ENCODE assay signal across 9 cellular contexts in the genomic region with DNA sequence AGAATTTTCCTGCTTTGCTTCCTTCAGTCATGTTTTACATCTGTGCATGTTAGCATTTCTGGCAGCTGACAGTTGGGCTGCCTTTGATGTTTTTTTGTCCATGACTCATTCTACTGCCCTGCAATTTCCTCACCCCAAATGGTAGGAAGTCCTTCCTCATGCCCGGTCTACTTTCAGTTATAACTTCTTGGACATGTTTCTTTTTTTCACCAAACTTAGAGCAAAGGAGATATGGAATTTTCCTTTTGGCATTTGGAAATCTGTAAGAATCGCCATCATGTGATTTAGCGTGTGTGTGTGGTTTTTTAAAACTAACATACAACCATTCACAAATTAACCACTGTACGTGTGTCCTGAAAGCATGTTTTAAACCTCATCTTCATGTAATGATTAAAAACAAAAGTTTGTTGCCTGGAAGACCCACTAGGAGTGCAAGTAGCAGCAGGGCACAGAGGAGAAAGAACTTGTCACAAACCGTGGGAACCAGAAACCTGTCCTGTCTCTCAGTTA.
DNase-seq lines count a peak whose midpoint lies in the region; ATAC-seq and TF ChIP-seq lines count a peak whose summit lies in the region.
"Had no signal": no experiment of that assay in that cellular context is flagged by ENCODE, and none has a peak within 500 bp of the region (broad histone marks: within the 10 kb centered on the region; RNA-seq: fewer than 3 reads in every experiment).

No MANE protein-coding gene starts in this region.

- WGBS in smooth muscle cell (ENCODE audit: low lambda C conversion rate), result 54% methylated on average over 5 of the region's 5 CpGs

- peak overlapping the region; percentile 78 for H3K27ac Mint-ChIP-seq in activated T-helper 2 cell treated with anti-CD3 and anti-CD28 coated beads, Interferon-gamma antibody, Interleukin-2, Interleukin-4, amounts not matched to agents 10 μg/mL and 5 μg/mL and 100 μg/mL, durations not matched to agents 14 hours and 24 hours and 36 hours
- H3K27ac Mint-ChIP-seq in WTC11 (no peak overlapping the region), Calu3 (ENCODE audit: unreplicated experiment) (no peak overlapping the region), immature natural killer cell (peak overlapping the region in 1 of 6 donors; percentile 54)

- peak overlapping the region; percentile 62 for H3K27ac ChIP-seq in smooth muscle cell (ENCODE audit: low read depth)

- CTCF ChIA-PET in WTC11 (lab: Charles Lee) (no interaction called here), Calu3 (lab: Charles Lee) (no interaction called here)

- no peaks in the 10 kb centered on the region for H3K36me3 Mint-ChIP-seq in activated T-helper 2 cell treated with anti-CD3 and anti-CD28 coated beads, Interferon-gamma antibody, Interleukin-2, Interleukin-4, amounts not matched to agents 10 μg/mL and 5 μg/mL and 100 μg/mL, durations not matched to agents 14 hours and 24 hours and 36 hours (ENCODE audit: low read depth)
- H3K36me3 Mint-ChIP-seq in WTC11 (no peaks in the 10 kb centered on the region), Calu3 (ENCODE audit: insufficient read depth, unreplicated experiment) (no peaks in the 10 kb centered on the region), immature natural killer cell (peaks cover 0 to 3% (median 0%) of the 10 kb centered on the region in 3 donors)

- no peaks in the 10 kb centered on the region for H3K9me3 Mint-ChIP-seq in activated T-helper 2 cell treated with anti-CD3 and anti-CD28 coated beads, Interferon-gamma antibody, Interleukin-2, Interleukin-4, amounts not matched to agents 10 μg/mL and 5 μg/mL and 100 μg/mL, durations not matched to agents 14 hours and 24 hours and 36 hours
- 0 out of 2 replicates have a peak, but pooled peaks cover 1% of the 10 kb centered on the region for H3K9me3 Mint-ChIP-seq in WTC11
- H3K9me3 Mint-ChIP-seq in Calu3 (ENCODE audit: low read depth, unreplicated experiment), result no peaks in the 10 kb centered on the region
- no peaks in the 10 kb centered on the region for H3K9me3 Mint-ChIP-seq in immature natural killer cell

- H2AFZ ChIP-seq in smooth muscle cell (ENCODE audit: low read depth), result peak overlapping the region; percentile 18

- peaks cover 24% of the 10 kb centered on the region for H3K4me1 Mint-ChIP-seq in activated T-helper 2 cell treated with anti-CD3 and anti-CD28 coated beads, Interferon-gamma antibody, Interleukin-2, Interleukin-4, amounts not matched to agents 10 μg/mL and 5 μg/mL and 100 μg/mL, durations not matched to agents 14 hours and 24 hours and 36 hours (ENCODE audit: low read depth)
- H3K4me1 Mint-ChIP-seq in WTC11 (peaks cover 5% of the 10 kb centered on the region; the same call in 1 of the 2 replicates), Calu3 (ENCODE audit: low read depth, unreplicated experiment) (no peaks in the 10 kb centered on the region), immature natural killer cell (peaks cover 4 to 7% of the 10 kb centered on the region in 2 donors)

- peak overlapping the region; percentile 37 for H3K4me2 ChIP-seq in smooth muscle cell

- H3K4me3 ChIP-seq in smooth muscle cell, result no peak overlapping the region
- H3K4me3 ChIP-seq: skin epidermis had no signal

- peak; percentile 18 for DNase-seq in activated CD4-positive, alpha-beta T cell treated with anti-CD3 and anti-CD28 coated beads for 48 hours
- DNase-seq in activated CD4-positive, alpha-beta T cell treated with anti-CD3 and anti-CD28 coated beads for 1 hour, result no peak
- no peak for DNase-seq in activated T-helper 2 cell treated with anti-CD3 and anti-CD28 coated beads, Interferon-gamma antibody, Interleukin-2, Interleukin-4, amounts not matched to agents 10 μg/mL and 5 μg/mL and 100 μg/mL, durations not matched to agents 14 hours and 24 hours and 36 hours (ENCODE audit: low spot score)
- DNase-seq in smooth muscle cell (lab: John Stamatoyannopoulos, UW; ENCODE audit: unreplicated experiment) (no peak), WTC11 (ENCODE audit: low spot score) (no peak), Calu3 (no peak), immature natural killer cell (no peak)

- no peaks in the 10 kb centered on the region for H3K27me3 Mint-ChIP-seq in activated T-helper 2 cell treated with anti-CD3 and anti-CD28 coated beads, Interferon-gamma antibody, Interleukin-2, Interleukin-4, amounts not matched to agents 10 μg/mL and 5 μg/mL and 100 μg/mL, durations not matched to agents 14 hours and 24 hours and 36 hours (ENCODE audit: low read depth)
- H3K27me3 Mint-ChIP-seq in WTC11 (ENCODE audit: low read depth), result peaks cover 1% of the 10 kb centered on the region
- no peaks in the 10 kb centered on the region for H3K27me3 Mint-ChIP-seq in Calu3 (ENCODE audit: unreplicated experiment)
- peaks cover 1 to 11% (median 1%) of the 10 kb centered on the region in 3 donors for H3K27me3 Mint-ChIP-seq in immature natural killer cell (ENCODE audit: low read depth in 3 of 3)

- no peaks in the 10 kb centered on the region for H3K27me3 ChIP-seq in smooth muscle cell (ENCODE audit: low read depth)

- no peaks in the 10 kb centered on the region for H3K9me3 ChIP-seq in smooth muscle cell (replicated peaks; ENCODE audit: low read depth)

- peak overlapping the region; percentile 54 for H3K4me3 Mint-ChIP-seq in activated T-helper 2 cell treated with anti-CD3 and anti-CD28 coated beads, Interferon-gamma antibody, Interleukin-2, Interleukin-4, amounts not matched to agents 10 μg/mL and 5 μg/mL and 100 μg/mL, durations not matched to agents 14 hours and 24 hours and 36 hours (ENCODE audit: low read depth)
- H3K4me3 Mint-ChIP-seq in WTC11, result no peak overlapping the region
- H3K4me3 Mint-ChIP-seq in Calu3 (ENCODE audit: low read depth, unreplicated experiment), result no peak overlapping the region
- H3K4me3 Mint-ChIP-seq in immature natural killer cell, result peak overlapping the region in 1 of 5 donors; percentile 75

- H3K36me3 ChIP-seq in smooth muscle cell (ENCODE audit: low read depth), result no peaks in the 10 kb centered on the region

- H3K9ac ChIP-seq in smooth muscle cell (ENCODE audit: low read depth), result no peak overlapping the region

- BruUV-seq in Calu3 (replicated peaks; lab: Mats Ljungman, UMichigan), result no TSS peak

- no peaks in the 10 kb centered on the region for H3K79me2 ChIP-seq in smooth muscle cell (ENCODE audit: low read depth)

- H4K20me1 ChIP-seq in smooth muscle cell (ENCODE audit: low read depth), result no peaks in the 10 kb centered on the region

- H3K4me1 ChIP-seq in smooth muscle cell (ENCODE audit: low read depth), result no peaks in the 10 kb centered on the region

- intact Hi-C loops in activated T-helper 2 cell treated with anti-CD3 and anti-CD28 coated beads, Interferon-gamma antibody, Interleukin-2, Interleukin-4, amounts not matched to agents 10 μg/mL and 5 μg/mL and 100 μg/mL, durations not matched to agents 14 hours and 24 hours and 36 hours (cut with micrococcal nuclease), result loop anchor here (1.0 to 10.0 kb wide), 6 partner anchors 10 to 166 kb away; no protein-coding TSS in a partner anchor
- intact Hi-C loops in Calu3 (cut with micrococcal nuclease; ENCODE audit: unreplicated experiment), result no loop called here

- ATAC-seq in HG03097 (IDR thresholded peaks at IDR 0.05; ENCODE audit: low FRiP score, unreplicated experiment) (peak; percentile 76), WTC11 (no peak)

- POLR2A ChIA-PET in WTC11 (lab: Charles Lee), result no interaction called here

- TF ChIP-seq CTCF in smooth muscle cell (IDR thresholded peaks at IDR 0.05; ENCODE audit: borderline replicate concordance, insufficient read depth, poor library complexity, severe bottlenecking) (no peak), WTC11 (IDR thresholded peaks at IDR 0.05) (no peak), Calu3 (IDR thresholded peaks at IDR 0.05; ENCODE audit: unreplicated experiment) (no peak)

- H3F3A ChIP-seq in smooth muscle cell (ENCODE audit: low read depth), result no peaks in the 10 kb centered on the region

TF ChIP-seq in WTC11, 78 proteins besides CTCF, POLR2A, EP300 and RAD21:
- TF ChIP-seq CBFB (CRISPR knock-in tag; IDR thresholded peaks at IDR 0.05; ENCODE audit: low read depth), result no peak
- TF ChIP-seq ATF1 (CRISPR knock-in tag; IDR thresholded peaks at IDR 0.05), result no peak
- TF ChIP-seq TEAD1 (CRISPR knock-in tag; IDR thresholded peaks at IDR 0.05), result no peak
- TF ChIP-seq ATF2 (CRISPR knock-in tag; IDR thresholded peaks at IDR 0.05; ENCODE audit: borderline replicate concordance, low read depth), result no peak
- no peak for TF ChIP-seq ZNF423 (CRISPR knock-in tag; IDR thresholded peaks at IDR 0.05)
- TF ChIP-seq NFYB (CRISPR knock-in tag; conservative IDR thresholded peaks at IDR 0.05; ENCODE audit: low read depth), result no peak
